8 cellular contexts compared by ENCODE assay signal in genomic region chr1:43147625-43148319, GRCh38. TPM values are rescaled to one million over a fixed set of nuclear protein-coding genes. Genes with fewer than 3 reads are reported as not detected.
DNase-seq lines count a peak whose midpoint lies in the region; ATAC-seq and TF ChIP-seq lines count a peak whose summit lies in the region.

No MANE protein-coding gene starts in this region.

- intact Hi-C loops in lower leg skin (cut with DNase I; ENCODE audit: low total_unique reads): no loop called here

- DNase-seq in DMS79 (lab: John Stamatoyannopoulos, UW) (peak; percentile 90), NCI-H1694 treated with DMSO at 0.1 percent for 48 hours (lab: John Stamatoyannopoulos, UW) (peak; percentile 71), lower leg skin (ENCODE audit: low spot score in 2 of 2) (peak; percentile 50 to 91)
- peak in 1 of 3 experiments; percentile 5 for DNase-seq in effector memory CD8-positive, alpha-beta T cell
- DNase-seq in stimulated activated CD4-positive, alpha-beta T cell treated with anti-CD3 and anti-CD28 coated beads, Interleukin-4, amount 100 ng/mL, for 1 hour: peak; percentile 34

- peak; percentile 31 for ATAC-seq in effector memory CD8-positive, alpha-beta T cell (replicated peaks)
- ATAC-seq in GM18502 (IDR thresholded peaks at IDR 0.05; ENCODE audit: poor library complexity, unreplicated experiment) (no peak), HG03039 (IDR thresholded peaks at IDR 0.05; ENCODE audit: unreplicated experiment) (no peak)

- H3K27ac Mint-ChIP-seq in effector memory CD8-positive, alpha-beta T cell: no peak overlapping the region

- WGBS in lower leg skin, 2 donors: 4% methylated on average over 44 to 47 of the region's 47 CpGs

- H3K4me3 ChIP-seq in WI38 (ENCODE audit: low read depth, low read length) (peak overlapping the region; percentile 57), lower leg skin (ENCODE audit: low read depth, poor library complexity, severe bottlenecking) (no peak overlapping the region)

- H3K27me3 Mint-ChIP-seq in effector memory CD8-positive, alpha-beta T cell: peaks cover 79 to 87% of the 10 kb centered on the region in 2 donors

- no peaks in the 10 kb centered on the region for H3K4me1 Mint-ChIP-seq in effector memory CD8-positive, alpha-beta T cell (ENCODE audit: low read depth in 2 of 2)

- H3K36me3 Mint-ChIP-seq in effector memory CD8-positive, alpha-beta T cell (ENCODE audit: insufficient read depth): no peaks in the 10 kb centered on the region

- no peak overlapping the region for H3K4me3 Mint-ChIP-seq in effector memory CD8-positive, alpha-beta T cell

- no peak for TF ChIP-seq POLR2A in lower leg skin (IDR thresholded peaks at IDR 0.05)

- TF ChIP-seq CTCF in WI38 (IDR thresholded peaks at IDR 0.05; ENCODE audit: low read depth, low read length) (no peak), lower leg skin (IDR thresholded peaks at IDR 0.05) (no peak)

- no peaks in the 10 kb centered on the region for H3K9me3 Mint-ChIP-seq in effector memory CD8-positive, alpha-beta T cell

RNA-seq across cellular contexts. Expression of gene EBNA1BP2, which starts 24.3 kb away (rescaled TPM):
- 10 to 100 TPM; 25.2 to 57.2 (median 43.0) TPM for total RNA-seq in lower leg skin

RNA-seq across cellular contexts. Expression of gene CFAP57, which starts 24.4 kb away (rescaled TPM):
- under 1 TPM; 0.19 to 0.38 (median 0.24) TPM for total RNA-seq in lower leg skin
